ENCODE assay signal across 8 cellular contexts in genomic region chr10:80535671-80536360, GRCh38. TPM values are rescaled to one million over a fixed set of nuclear protein-coding genes. Genes with fewer than 3 reads are reported as not detected.
DNase-seq lines count a peak whose midpoint lies in the region; ATAC-seq, FAIRE-seq and TF ChIP-seq lines count a peak whose summit lies in the region.

No MANE protein-coding gene starts in this region.

- POLR2A ChIA-PET in MCF 10A (lab: Yijun Ruan, JAX): interaction anchor here (0.7 kb wide), 2 partner anchors 68 to 478 kb away, joined by 4 read pairs; no protein-coding TSS in a partner anchor

- ATAC-seq in HG03520 (IDR thresholded peaks at IDR 0.05; ENCODE audit: unreplicated experiment) (peak; percentile 78), left lobe of liver (peak; percentile 96)

- intact Hi-C loops in MCF 10A (cut with micrococcal nuclease): loop anchor here (1.0 to 5.0 kb wide), 2 partner anchors 126 to 388 kb away; no protein-coding TSS in a partner anchor

- H3K9me3 Mint-ChIP-seq in MCF 10A (ENCODE audit: unreplicated experiment): no peaks in the 10 kb centered on the region

- H3K36me3 Mint-ChIP-seq in MCF 10A (ENCODE audit: insufficient read depth, unreplicated experiment): peaks cover 6% of the 10 kb centered on the region

- H3K27ac Mint-ChIP-seq in MCF 10A (ENCODE audit: low read depth, unreplicated experiment): peak overlapping the region; percentile 88

- peak; percentile 59 for FAIRE-seq in GM19239 (lab: Jason Lieb, UNC)

- no peaks in the 10 kb centered on the region for H3K27me3 Mint-ChIP-seq in MCF 10A (ENCODE audit: insufficient read depth, unreplicated experiment)

- TF ChIP-seq CTCF in MCF 10A (IDR thresholded peaks at IDR 0.05; ENCODE audit: unreplicated experiment): peak; percentile 68

- H3K4me3 Mint-ChIP-seq in MCF 10A (ENCODE audit: unreplicated experiment): peak overlapping the region; percentile 81

- H3K4me1 Mint-ChIP-seq in MCF 10A (ENCODE audit: insufficient read depth, unreplicated experiment): peaks cover 5% of the 10 kb centered on the region

- peak; percentile 67 to 72 for DNase-seq in AML-193 (lab: John Stamatoyannopoulos, UW)
- DNase-seq in GM19239 (ENCODE audit: insufficient read length, low spot score): peak; percentile 94
- peak; percentile 61 for DNase-seq in T-helper 22 cell (ENCODE audit: low read depth)
- DNase-seq in MCF 10A (ENCODE audit: unreplicated experiment): peak; percentile 76
- peak; percentile 86 for DNase-seq in left lobe of liver (ENCODE audit: low spot score)
- DNase-seq in stimulated activated CD8-positive, alpha-beta memory T cell treated with anti-CD3 and anti-CD28 coated beads, Interleukin-12 subunit alpha, Interleukin-12 subunit beta, amount 100 ng/mL, for 4 hours (ENCODE audit: low read depth): peak; percentile 61
- DNase-seq in OCI-M2 (lab: John Stamatoyannopoulos, UW; ENCODE audit: unreplicated experiment): no peak

- CTCF ChIA-PET in MCF 10A (lab: Yijun Ruan, JAX): interaction anchor here (0.6 to 1.3 kb wide), 8 partner anchors 11 to 127 kb away, joined by 3 to 8 read pairs (median 5); no protein-coding TSS in a partner anchor

- no TSS peak for BruUV-seq in MCF 10A (replicated peaks; lab: Mats Ljungman, UMichigan)

RNA-seq across cellular contexts. Expression of gene SH2D4B, which starts 1.9 kb away (rescaled TPM):
- total RNA-seq in MCF 10A (2022): not detected in 2 replicates
- total RNA-seq in left lobe of liver: not detected
